In the genomic region with DNA sequence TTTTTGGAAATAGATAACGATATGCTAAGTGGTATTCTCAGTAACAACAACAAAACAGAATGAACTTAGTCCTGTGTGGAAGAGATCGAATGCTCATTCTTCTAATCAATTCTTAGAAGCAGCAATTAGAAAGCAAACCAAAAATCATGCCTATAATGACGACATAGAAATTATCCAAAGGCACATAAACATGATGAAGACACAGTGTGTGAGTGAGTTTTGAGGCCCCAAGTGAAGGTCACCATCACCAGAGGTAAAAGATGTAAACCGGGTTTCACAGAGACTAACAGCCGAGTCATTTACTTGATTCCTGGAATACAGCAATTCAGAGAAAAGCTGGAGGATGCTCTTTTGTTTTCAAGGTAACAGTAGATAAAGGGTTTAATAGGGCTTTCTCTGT, we compare ENCODE assay signal across 1 cellular context.
TF ChIP-seq lines count a peak whose summit lies in the region.

No MANE protein-coding gene starts in this region.

TF ChIP-seq in H1, 55 proteins besides CTCF, POLR2A, EP300 and RAD21:
- TF ChIP-seq RFX5 (IDR thresholded peaks at IDR 0.05; ENCODE audit: borderline replicate concordance, low read depth, low read length) (no peak), CTBP2 (IDR thresholded peaks at IDR 0.05; ENCODE audit: borderline replicate concordance, insufficient read depth, insufficient read length, low read length) (no peak), NANOG (IDR thresholded peaks at IDR 0.05; ENCODE audit: insufficient read depth, low read depth, low read length, poor library complexity, severe bottlenecking) (no peak), FOSL1 (IDR thresholded peaks at IDR 0.05; ENCODE audit: insufficient read depth, low read depth, low read length) (no peak), HDAC2 (IDR thresholded peaks at IDR 0.05; ENCODE audit: borderline replicate concordance in 1 of 2, low read depth in 2 of 2, low read length in 2 of 2) (no peak), HDAC6 (IDR thresholded peaks at IDR 0.05; ENCODE audit: low read depth, low read length) (no peak), CEBPB (IDR thresholded peaks at IDR 0.05; ENCODE audit: low read depth, low read length) (no peak), CBX8 (IDR thresholded peaks at IDR 0.05; ENCODE audit: borderline replicate concordance, low read depth, low read length) (no peak), KDM4A (IDR thresholded peaks at IDR 0.05; ENCODE audit: low read depth, low read length, severe bottlenecking) (no peak), SRF (IDR thresholded peaks at IDR 0.05; ENCODE audit: low read depth, low read length) (no peak), TAF1 (IDR thresholded peaks at IDR 0.05; ENCODE audit: low read depth, low read length) (no peak), POLR2AphosphoS5 (IDR thresholded peaks at IDR 0.05; ENCODE audit: low read depth, low read length) (no peak), BACH1 (IDR thresholded peaks at IDR 0.05; ENCODE audit: low read length) (no peak), GTF2F1 (IDR thresholded peaks at IDR 0.05; ENCODE audit: borderline replicate concordance, low read depth, low read length) (no peak), SP2 (IDR thresholded peaks at IDR 0.05; ENCODE audit: low read length) (no peak), SUZ12 (IDR thresholded peaks at IDR 0.05; ENCODE audit: low read length) (no peak), EGR1 (IDR thresholded peaks at IDR 0.05; ENCODE audit: borderline replicate concordance, low read depth, low read length) (no peak), YY1 (IDR thresholded peaks at IDR 0.05; ENCODE audit: low read depth, low read length) (no peak)
- TF ChIP-seq, protein P1, sequence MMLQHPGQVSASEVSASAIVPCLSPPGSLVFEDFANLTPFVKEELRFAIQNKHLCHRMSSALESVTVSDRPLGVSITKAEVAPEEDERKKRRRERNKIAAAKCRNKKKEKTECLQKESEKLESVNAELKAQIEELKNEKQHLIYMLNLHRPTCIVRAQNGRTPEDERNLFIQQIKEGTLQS (IDR thresholded peaks at IDR 0.05; ENCODE audit: insufficient read depth, low read depth, low read length), result no peak
